15 cellular contexts compared by ENCODE assay signal in genomic region chr16:48441106-48441505, GRCh38.
"Had no signal": no experiment of that assay in that cellular context is flagged by ENCODE, and none has a peak within 500 bp of the region (broad histone marks: within the 10 kb centered on the region; RNA-seq: fewer than 3 reads in every experiment).

No MANE protein-coding gene starts in this region.

- H3K4me1 Mint-ChIP-seq: endodermal cell; natural killer cell; stimulated activated effector memory CD8-positive, alpha-beta T cell treated with anti-CD3 and anti-CD28 coated beads, Interleukin-12 subunit alpha, Interleukin-12 subunit beta, amount 100 ng/mL, for 72 hours had no signal

- H3K4me3 Mint-ChIP-seq: endodermal cell; natural killer cell; neural crest cell; stimulated activated effector memory CD8-positive, alpha-beta T cell treated with anti-CD3 and anti-CD28 coated beads, Interleukin-12 subunit alpha, Interleukin-12 subunit beta, amount 100 ng/mL, for 72 hours; stimulated activated naive CD8-positive, alpha-beta T cell treated with anti-CD3 and anti-CD28 coated beads, Interleukin-15, Interleukin-2, amounts not matched to agents 100 ng/mL and 50 ng/mL, for 24 hours had no signal

- H3K27me3 Mint-ChIP-seq: stimulated activated naive CD8-positive, alpha-beta T cell treated with anti-CD3 and anti-CD28 coated beads, Interleukin-15, Interleukin-2, amounts not matched to agents 100 ng/mL and 50 ng/mL, for 24 hours had no signal

- H3K9me3 Mint-ChIP-seq: endodermal cell; natural killer cell; neural crest cell; stimulated activated effector memory CD8-positive, alpha-beta T cell treated with anti-CD3 and anti-CD28 coated beads, Interleukin-12 subunit alpha, Interleukin-12 subunit beta, amount 100 ng/mL, for 72 hours; stimulated activated naive CD8-positive, alpha-beta T cell treated with anti-CD3 and anti-CD28 coated beads, Interleukin-15, Interleukin-2, amounts not matched to agents 100 ng/mL and 50 ng/mL, for 24 hours had no signal

- DNase-seq: colonic mucosa; effector CD4-positive, alpha-beta T cell; endodermal cell; erythroblast; foreskin keratinocyte; left colon; mucosa of descending colon; natural killer cell; nucleus accumbens; ovary; stimulated activated CD4-positive, alpha-beta T cell treated with anti-CD3 and anti-CD28 coated beads, Interleukin-4, amount 100 ng/mL, for 1 hour; stimulated activated CD8-positive, alpha-beta memory T cell treated with anti-CD3 and anti-CD28 coated beads, Interleukin-4, amount 100 ng/mL, for 48 hours had no signal

- H3K27ac Mint-ChIP-seq: endodermal cell; natural killer cell; stimulated activated effector memory CD8-positive, alpha-beta T cell treated with anti-CD3 and anti-CD28 coated beads, Interleukin-12 subunit alpha, Interleukin-12 subunit beta, amount 100 ng/mL, for 72 hours; stimulated activated naive CD8-positive, alpha-beta T cell treated with anti-CD3 and anti-CD28 coated beads, Interleukin-15, Interleukin-2, amounts not matched to agents 100 ng/mL and 50 ng/mL, for 24 hours had no signal

- ATAC-seq: foreskin keratinocyte; left colon; mucosa of descending colon; natural killer cell; stimulated activated effector memory CD8-positive, alpha-beta T cell treated with anti-CD3 and anti-CD28 coated beads, Interleukin-12 subunit alpha, Interleukin-12 subunit beta, amount 100 ng/mL, for 72 hours had no signal

- H3K36me3 Mint-ChIP-seq: natural killer cell; stimulated activated effector memory CD8-positive, alpha-beta T cell treated with anti-CD3 and anti-CD28 coated beads, Interleukin-12 subunit alpha, Interleukin-12 subunit beta, amount 100 ng/mL, for 72 hours had no signal
